ENCODE assay signal across 2 cellular contexts in the genomic region with DNA sequence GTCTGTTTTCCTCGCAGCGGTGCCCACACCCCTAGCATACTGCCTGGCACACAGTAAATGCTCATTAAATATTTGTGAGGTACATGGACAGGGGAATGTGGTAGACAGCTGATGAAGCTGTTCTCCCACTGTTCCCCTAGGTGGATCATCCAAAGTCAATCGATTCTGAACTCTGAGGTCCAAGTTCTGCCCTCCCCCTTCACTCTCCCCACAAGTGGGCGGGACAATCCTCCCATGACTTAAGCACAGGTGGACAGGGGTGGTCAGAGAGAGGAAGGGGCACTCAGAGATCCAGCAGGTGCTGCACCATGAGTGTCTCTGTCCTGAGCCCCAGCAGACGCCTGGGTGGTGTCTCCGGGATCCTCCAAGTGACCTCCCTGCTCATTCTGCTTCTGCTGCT.
TF ChIP-seq lines count a peak whose summit lies in the region.

A gene with protein sequence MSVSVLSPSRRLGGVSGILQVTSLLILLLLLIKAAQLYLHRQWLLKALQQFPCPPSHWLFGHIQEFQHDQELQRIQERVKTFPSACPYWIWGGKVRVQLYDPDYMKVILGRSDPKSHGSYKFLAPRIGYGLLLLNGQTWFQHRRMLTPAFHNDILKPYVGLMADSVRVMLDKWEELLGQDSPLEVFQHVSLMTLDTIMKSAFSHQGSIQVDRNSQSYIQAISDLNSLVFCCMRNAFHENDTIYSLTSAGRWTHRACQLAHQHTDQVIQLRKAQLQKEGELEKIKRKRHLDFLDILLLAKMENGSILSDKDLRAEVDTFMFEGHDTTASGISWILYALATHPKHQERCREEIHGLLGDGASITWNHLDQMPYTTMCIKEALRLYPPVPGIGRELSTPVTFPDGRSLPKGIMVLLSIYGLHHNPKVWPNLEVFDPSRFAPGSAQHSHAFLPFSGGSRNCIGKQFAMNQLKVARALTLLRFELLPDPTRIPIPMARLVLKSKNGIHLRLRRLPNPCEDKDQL (plus strand): TSS at position 264 of the 400 bp plus-strand sequence. CDS start 45 bp downstream, at position 309.

TF ChIP-seq in liver, 16 proteins besides CTCF, POLR2A, EP300 and RAD21:
- TF ChIP-seq JUND (IDR thresholded peaks at IDR 0.05): no peak
- no peak for TF ChIP-seq GABPA (IDR thresholded peaks at IDR 0.05 in 1 of 2, conservative IDR thresholded peaks at IDR 0.05 in 1 of 2)
- peak; percentile 38 for TF ChIP-seq SP1 (IDR thresholded peaks at IDR 0.05)
- no peak for TF ChIP-seq FOXA1 (IDR thresholded peaks at IDR 0.05)
- TF ChIP-seq HNF4G (IDR thresholded peaks at IDR 0.05): peak; percentile 56
- TF ChIP-seq ATF3 (IDR thresholded peaks at IDR 0.05): no peak
- no peak for TF ChIP-seq NR2F2 (IDR thresholded peaks at IDR 0.05)
- no peak for TF ChIP-seq REST (IDR thresholded peaks at IDR 0.05)
- TF ChIP-seq, protein P1, sequence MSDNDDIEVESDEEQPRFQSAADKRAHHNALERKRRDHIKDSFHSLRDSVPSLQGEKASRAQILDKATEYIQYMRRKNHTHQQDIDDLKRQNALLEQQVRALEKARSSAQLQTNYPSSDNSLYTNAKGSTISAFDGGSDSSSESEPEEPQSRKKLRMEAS (IDR thresholded peaks at IDR 0.05): no peak
- peak in 1 of 2 donors; percentile 16 for TF ChIP-seq EGR1 (IDR thresholded peaks at IDR 0.05; ENCODE audit: low read depth in 2 of 2)
- TF ChIP-seq TAF1 (conservative IDR thresholded peaks at IDR 0.05): no peak
- TF ChIP-seq ZBTB33 (IDR thresholded peaks at IDR 0.05): no peak
- peak; percentile 60 to 81 for TF ChIP-seq RXRA (IDR thresholded peaks at IDR 0.05)
- no peak for TF ChIP-seq YY1 (IDR thresholded peaks at IDR 0.05)
- TF ChIP-seq HNF4A (conservative IDR thresholded peaks at IDR 0.05): peak; percentile 82 to 84

TF ChIP-seq in HepG2, 621 proteins besides CTCF, POLR2A, EP300 and RAD21:
- TF ChIP-seq HOXA5 (CRISPR knock-in tag; IDR thresholded peaks at IDR 0.05) (no peak), ZBTB39 (CRISPR knock-in tag; IDR thresholded peaks at IDR 0.05) (no peak), ATF3 (CRISPR knock-in tag; IDR thresholded peaks at IDR 0.05) (no peak), ZMYM3 (CRISPR knock-in tag; IDR thresholded peaks at IDR 0.05) (no peak), FOXC1 (CRISPR knock-in tag; IDR thresholded peaks at IDR 0.05; ENCODE audit: borderline replicate concordance) (no peak), ZFP36L1 (CRISPR knock-in tag; IDR thresholded peaks at IDR 0.05) (no peak), ZNF574 (CRISPR knock-in tag; IDR thresholded peaks at IDR 0.05) (no peak)
- TF ChIP-seq, protein P2, sequence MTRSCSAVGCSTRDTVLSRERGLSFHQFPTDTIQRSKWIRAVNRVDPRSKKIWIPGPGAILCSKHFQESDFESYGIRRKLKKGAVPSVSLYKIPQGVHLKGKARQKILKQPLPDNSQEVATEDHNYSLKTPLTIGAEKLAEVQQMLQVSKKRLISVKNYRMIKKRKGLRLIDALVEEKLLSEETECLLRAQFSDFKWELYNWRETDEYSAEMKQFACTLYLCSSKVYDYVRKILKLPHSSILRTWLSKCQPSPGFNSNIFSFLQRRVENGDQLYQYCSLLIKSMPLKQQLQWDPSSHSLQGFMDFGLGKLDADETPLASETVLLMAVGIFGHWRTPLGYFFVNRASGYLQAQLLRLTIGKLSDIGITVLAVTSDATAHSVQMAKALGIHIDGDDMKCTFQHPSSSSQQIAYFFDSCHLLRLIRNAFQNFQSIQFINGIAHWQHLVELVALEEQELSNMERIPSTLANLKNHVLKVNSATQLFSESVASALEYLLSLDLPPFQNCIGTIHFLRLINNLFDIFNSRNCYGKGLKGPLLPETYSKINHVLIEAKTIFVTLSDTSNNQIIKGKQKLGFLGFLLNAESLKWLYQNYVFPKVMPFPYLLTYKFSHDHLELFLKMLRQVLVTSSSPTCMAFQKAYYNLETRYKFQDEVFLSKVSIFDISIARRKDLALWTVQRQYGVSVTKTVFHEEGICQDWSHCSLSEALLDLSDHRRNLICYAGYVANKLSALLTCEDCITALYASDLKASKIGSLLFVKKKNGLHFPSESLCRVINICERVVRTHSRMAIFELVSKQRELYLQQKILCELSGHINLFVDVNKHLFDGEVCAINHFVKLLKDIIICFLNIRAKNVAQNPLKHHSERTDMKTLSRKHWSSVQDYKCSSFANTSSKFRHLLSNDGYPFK (CRISPR knock-in tag; IDR thresholded peaks at IDR 0.05; ENCODE audit: borderline replicate concordance): no peak
- TF ChIP-seq, protein P3, sequence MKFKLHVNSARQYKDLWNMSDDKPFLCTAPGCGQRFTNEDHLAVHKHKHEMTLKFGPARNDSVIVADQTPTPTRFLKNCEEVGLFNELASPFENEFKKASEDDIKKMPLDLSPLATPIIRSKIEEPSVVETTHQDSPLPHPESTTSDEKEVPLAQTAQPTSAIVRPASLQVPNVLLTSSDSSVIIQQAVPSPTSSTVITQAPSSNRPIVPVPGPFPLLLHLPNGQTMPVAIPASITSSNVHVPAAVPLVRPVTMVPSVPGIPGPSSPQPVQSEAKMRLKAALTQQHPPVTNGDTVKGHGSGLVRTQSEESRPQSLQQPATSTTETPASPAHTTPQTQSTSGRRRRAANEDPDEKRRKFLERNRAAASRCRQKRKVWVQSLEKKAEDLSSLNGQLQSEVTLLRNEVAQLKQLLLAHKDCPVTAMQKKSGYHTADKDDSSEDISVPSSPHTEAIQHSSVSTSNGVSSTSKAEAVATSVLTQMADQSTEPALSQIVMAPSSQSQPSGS (CRISPR knock-in tag; IDR thresholded peaks at IDR 0.05): no peak
